Comparison of ENCODE assay signal across 18 cellular contexts in genomic region chr4:7173821-7174220, GRCh38. TPM values are rescaled to one million over a fixed set of nuclear protein-coding genes. Genes with fewer than 3 reads are reported as not detected.
DNase-seq lines count a peak whose midpoint lies in the region; ATAC-seq and TF ChIP-seq lines count a peak whose summit lies in the region.
"Had no signal": no experiment of that assay in that cellular context is flagged by ENCODE, and none has a peak within 500 bp of the region (broad histone marks: within the 10 kb centered on the region; RNA-seq: fewer than 3 reads in every experiment).

No MANE protein-coding gene starts in this region.

- H3K9me3 ChIP-seq in A673 (ENCODE audit: low read depth, low read length, poor library complexity, severe bottlenecking) (peaks cover under 1% of the 10 kb centered on the region), RWPE2 (ENCODE audit: severe bottlenecking) (no peaks in the 10 kb centered on the region)
- H3K9me3 ChIP-seq: Caco-2 had no signal

- H3K27ac Mint-ChIP-seq in activated CD4-positive, alpha-beta memory T cell treated with anti-CD3 and anti-CD28 coated beads for 36 hours: no peak overlapping the region
- H3K27ac Mint-ChIP-seq: B cell; CD4-positive, alpha-beta T cell; GM23338; HFFc6 had no signal

- H3K27ac ChIP-seq in A673 (ENCODE audit: low read depth, low read length, poor library complexity, severe bottlenecking): no peak overlapping the region
- H3K27ac ChIP-seq in RWPE2 (ENCODE audit: poor library complexity, severe bottlenecking): no peak overlapping the region
- H3K27ac ChIP-seq: HL-60 had no signal

- no TSS peak for BruUV-seq in A673 (replicated peaks; lab: Mats Ljungman, UMichigan)

- H3K27me3 Mint-ChIP-seq in activated CD4-positive, alpha-beta memory T cell treated with anti-CD3 and anti-CD28 coated beads for 36 hours: peaks cover 3% of the 10 kb centered on the region
- H3K27me3 Mint-ChIP-seq: B cell; CD4-positive, alpha-beta T cell had no signal

- no peaks in the 10 kb centered on the region for H3K36me3 ChIP-seq in A673 (ENCODE audit: insufficient read depth, low read length, poor library complexity, severe bottlenecking)
- H3K36me3 ChIP-seq in RWPE2 (ENCODE audit: low read depth): no peaks in the 10 kb centered on the region

- no peaks in the 10 kb centered on the region for H3K36me3 Mint-ChIP-seq in activated CD4-positive, alpha-beta memory T cell treated with anti-CD3 and anti-CD28 coated beads for 36 hours

- no peaks in the 10 kb centered on the region for H3K4me1 ChIP-seq in A673 (ENCODE audit: insufficient read depth, low read length, poor library complexity, severe bottlenecking)
- no peaks in the 10 kb centered on the region for H3K4me1 ChIP-seq in RWPE2 (ENCODE audit: insufficient read depth, poor library complexity, severe bottlenecking)
- H3K4me1 ChIP-seq: Caco-2 had no signal

- H3K4me3 Mint-ChIP-seq in activated CD4-positive, alpha-beta memory T cell treated with anti-CD3 and anti-CD28 coated beads for 36 hours: no peak overlapping the region
- H3K4me3 Mint-ChIP-seq: B cell; CD4-positive, alpha-beta T cell; GM23338; HFFc6 had no signal

- CTCF ChIA-PET in A673 (lab: Charles Lee): interaction anchor here (1.1 kb wide), 1 partner anchor 71 kb away, joined by 5 read pairs; no protein-coding TSS in a partner anchor
- CTCF ChIA-PET in activated CD4-positive, alpha-beta memory T cell treated with anti-CD3 and anti-CD28 coated beads for 36 hours (lab: Charles Lee): no interaction called here

- H3K4me1 Mint-ChIP-seq in activated CD4-positive, alpha-beta memory T cell treated with anti-CD3 and anti-CD28 coated beads for 36 hours (ENCODE audit: low read depth): peaks cover 5% of the 10 kb centered on the region
- H3K4me1 Mint-ChIP-seq: GM23338 had no signal

- ATAC-seq in RWPE2 (ENCODE audit: low read depth) (no peak), sciatic nerve (no peak)
- ATAC-seq: GM23338, HCT116 had no signal

- H3K4me3 ChIP-seq in A673 (ENCODE audit: low read depth, low read length, poor library complexity, severe bottlenecking) (no peak overlapping the region), RWPE2 (ENCODE audit: severe bottlenecking) (no peak overlapping the region)
- H3K4me3 ChIP-seq: GM23338 had no signal

- TF ChIP-seq CTCF in A673 (conservative IDR thresholded peaks at IDR 0.05; ENCODE audit: low read depth, low read length) (no peak), RWPE2 (IDR thresholded peaks at IDR 0.05; ENCODE audit: poor library complexity, severe bottlenecking) (no peak)

- intact Hi-C loops in A673 (cut with micrococcal nuclease; ENCODE audit: unreplicated experiment): no loop called here
- intact Hi-C loops in sciatic nerve (cut with DNase I): no loop called here
- intact Hi-C loops in activated CD4-positive, alpha-beta memory T cell treated with anti-CD3 and anti-CD28 coated beads for 36 hours (cut with micrococcal nuclease): no loop called here

- POLR2A ChIA-PET in A673 (lab: Charles Lee; ENCODE audit: low non-redundant PET): no interaction called here
- POLR2A ChIA-PET in activated CD4-positive, alpha-beta memory T cell treated with anti-CD3 and anti-CD28 coated beads for 36 hours (lab: Charles Lee): no interaction called here

- H3K27me3 ChIP-seq in A673 (replicated peaks; ENCODE audit: insufficient read depth, low read depth, low read length, poor library complexity): peaks cover 5% of the 10 kb centered on the region
- H3K27me3 ChIP-seq in RWPE2 (ENCODE audit: insufficient read depth, poor library complexity, severe bottlenecking): no peaks in the 10 kb centered on the region

- peak; percentile 38 for DNase-seq in A673 (ENCODE audit: low spot score)
- DNase-seq in RWPE2 (ENCODE audit: low spot score): peak; percentile 17
- DNase-seq in ecto neural progenitor cell (ENCODE audit: low spot score): peak; percentile 11
- DNase-seq in sciatic nerve (ENCODE audit: low spot score): peak; percentile 44
- DNase-seq in activated CD4-positive, alpha-beta memory T cell treated with anti-CD3 and anti-CD28 coated beads for 36 hours: no peak
- DNase-seq in HPDE6-E6E7 (ENCODE audit: extremely low spot score): no peak
- DNase-seq in iPS-NIHi7 (ENCODE audit: extremely low spot score): no peak
- no peak for DNase-seq in activated naive CD4-positive, alpha-beta T cell treated with anti-CD3 and anti-CD28 coated beads, Interleukin-2, amount 50 U/mL, for 16 hours
- DNase-seq: 8988T; C1 segment of cervical spinal cord; Caco-2; CD4-positive, alpha-beta T cell; HFFc6; IMR-90 had no signal

- H3K9me3 Mint-ChIP-seq in activated CD4-positive, alpha-beta memory T cell treated with anti-CD3 and anti-CD28 coated beads for 36 hours: no peaks in the 10 kb centered on the region
- H3K9me3 Mint-ChIP-seq: CD4-positive, alpha-beta T cell; GM23338; HFFc6 had no signal

RNA-seq across cellular contexts. Expression of gene SORCS2, which starts 18.5 kb away (rescaled TPM):
- 0.04 and 0.06 TPM in 2 replicates for total RNA-seq in A673 (2021)
- 52.5 TPM for total RNA-seq in sciatic nerve
- under 1 TPM; 0.07 TPM for total RNA-seq in activated CD4-positive, alpha-beta memory T cell treated with anti-CD3 and anti-CD28 coated beads for 36 hours
- total RNA-seq: B cell; CD4-positive, alpha-beta T cell had no signal

Comparison
In these comparisons a context has a peak if more than half of its experiments do, and no peak if none do; other contexts are left out.
1. DNase-seq: peak in A673 (single experiment), RWPE2 (single experiment), ecto neural progenitor cell (single experiment) and sciatic nerve (single experiment); none in activated CD4-positive, alpha-beta memory T cell treated with anti-CD3 and anti-CD28 coated beads for 36 hours (single experiment), HPDE6-E6E7 (single experiment), iPS-NIHi7 (single experiment) and activated naive CD4-positive, alpha-beta T cell treated with anti-CD3 and anti-CD28 coated beads, Interleukin-2, amount 50 U/mL, for 16 hours (single experiment).
2. RNA of gene SORCS2, which starts 18.5 kb away (total RNA-seq): 52.5 TPM in sciatic nerve (single experiment); 0.07 TPM in activated CD4-positive, alpha-beta memory T cell treated with anti-CD3 and anti-CD28 coated beads for 36 hours and 0.04 to 0.06 TPM in A673; every median in the first group is over 10 times any median in the second.